In the genomic region with DNA sequence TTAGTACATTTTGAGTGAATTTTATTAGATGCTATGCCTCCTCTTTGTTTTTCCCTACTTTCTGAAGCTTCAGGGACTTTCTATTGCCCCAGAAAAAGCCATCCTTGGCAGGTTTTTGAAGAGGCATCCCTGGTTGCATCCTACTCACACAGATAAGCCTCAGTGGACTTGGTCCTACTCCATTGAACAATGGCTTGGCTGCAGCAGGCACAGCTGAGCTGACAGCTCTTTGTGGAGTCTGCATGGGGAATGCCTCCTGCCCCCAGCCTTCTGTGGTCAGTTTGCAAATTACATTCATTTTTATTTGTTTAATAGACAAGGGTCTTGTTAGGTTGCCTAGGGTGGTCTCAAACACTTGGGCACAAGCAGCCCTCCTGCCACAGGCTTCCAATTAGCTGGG, we compare ENCODE assay signal across 32 cellular contexts.
"Had no signal": no experiment of that assay in that cellular context is flagged by ENCODE, and none has a peak within 500 bp of the region (broad histone marks: within the 10 kb centered on the region; RNA-seq: fewer than 3 reads in every experiment).

No MANE protein-coding gene starts in this region.

- H3K4me1 ChIP-seq: adrenal gland, body of pancreas, breast epithelium had no signal

- H3K4me3 ChIP-seq: adrenal gland, body of pancreas, breast epithelium had no signal

- H3K27me3 ChIP-seq: adrenal gland, body of pancreas, brain microvascular endothelial cell, breast epithelium had no signal

- H3K36me3 ChIP-seq: adrenal gland, brain microvascular endothelial cell, breast epithelium had no signal

- DNase-seq: activated B cell treated with CpG ODN at 0.5 μM for 24 hours; activated CD4-positive, alpha-beta memory T cell treated with anti-CD3 and anti-CD28 coated beads for 36 hours; activated CD4-positive, alpha-beta T cell treated with anti-CD3 and anti-CD28 coated beads for 4 hours; activated CD4-positive, alpha-beta T cell treated with anti-CD3 and anti-CD28 coated beads, Interleukin-2, amount 10 ng/mL, durations not matched to agents 24 days and 14 days; activated CD4-positive, alpha-beta T cell treated with anti-CD3 and anti-CD28 coated beads, Interleukin-2, amount 50 U/mL, for 1 hour; activated CD4-positive, alpha-beta T cell treated with anti-CD3 and anti-CD28 coated beads, Interleukin-2, amount 50 U/mL, for 4 hours; activated CD4-positive, CD25-positive, alpha-beta regulatory T cell treated with anti-CD3 and anti-CD28 coated beads, Interleukin-2, amount 50 U/mL, for 72 hours; activated CD8-positive, alpha-beta memory T cell treated with anti-CD3 and anti-CD28 coated beads, Interleukin-2, amount 50 U/mL, for 4 hours; activated CD8-positive, alpha-beta T cell treated with anti-CD3 and anti-CD28 coated beads for 36 hours; activated effector memory CD4-positive, alpha-beta T cell treated with anti-CD3 and anti-CD28 coated beads, Interleukin-2, amount 50 U/mL, for 16 hours; activated gamma-delta T cell treated with Interleukin-2 at 50 U/mL for 16 hours; activated naive CD4-positive, alpha-beta T cell; activated naive CD4-positive, alpha-beta T cell treated with anti-CD3 and anti-CD28 coated beads for 36 hours; activated naive CD4-positive, alpha-beta T cell treated with anti-CD3 and anti-CD28 coated beads, Interleukin-2, amount 50 U/mL, for 16 hours; activated naive CD8-positive, alpha-beta T cell treated with anti-CD3 and anti-CD28 coated beads for 36 hours; activated T-cell treated with anti-CD3 and anti-CD28 coated beads for 4 hours; activated T-cell treated with anti-CD3 and anti-CD28 coated beads, Interleukin-2, amount 50 U/mL, for 1 hour; activated T-cell treated with anti-CD3 and anti-CD28 coated beads, Interleukin-2, amount 50 U/mL, for 4 hours; activated T-cell treated with anti-CD3 and anti-CD28 coated beads, Interleukin-2, amount 50 U/mL, for 72 hours; adrenal gland; amniotic stem cell; aorta; body of pancreas; brain microvascular endothelial cell; central memory CD4-positive, alpha-beta T cell; T-helper 1 cell; T-helper 2 cell; T-helper 9 cell had no signal

- ATAC-seq: activated CD8-positive, alpha-beta T cell treated with anti-CD3 and anti-CD28 coated beads for 36 hours; activated naive CD4-positive, alpha-beta T cell treated with anti-CD3 and anti-CD28 coated beads, Interleukin-2, amount 50 U/mL, for 72 hours; activated T-cell treated with anti-CD3 and anti-CD28 coated beads, Interleukin-2, amount 50 U/mL, for 4 hours; activated T-cell treated with anti-CD3 and anti-CD28 coated beads, Interleukin-2, amount 50 U/mL, for 72 hours; activated T-helper 17 cell treated with anti-CD3 and anti-CD28 coated beads, Interleukin-2, amount 50 U/mL, for 72 hours; body of pancreas had no signal

- H3K27ac ChIP-seq: adrenal gland, body of pancreas, brain microvascular endothelial cell, breast epithelium, VCaP had no signal

- H3K9me3 ChIP-seq: adrenal gland, body of pancreas had no signal
